8 cellular contexts compared by ENCODE assay signal in the genomic region with DNA sequence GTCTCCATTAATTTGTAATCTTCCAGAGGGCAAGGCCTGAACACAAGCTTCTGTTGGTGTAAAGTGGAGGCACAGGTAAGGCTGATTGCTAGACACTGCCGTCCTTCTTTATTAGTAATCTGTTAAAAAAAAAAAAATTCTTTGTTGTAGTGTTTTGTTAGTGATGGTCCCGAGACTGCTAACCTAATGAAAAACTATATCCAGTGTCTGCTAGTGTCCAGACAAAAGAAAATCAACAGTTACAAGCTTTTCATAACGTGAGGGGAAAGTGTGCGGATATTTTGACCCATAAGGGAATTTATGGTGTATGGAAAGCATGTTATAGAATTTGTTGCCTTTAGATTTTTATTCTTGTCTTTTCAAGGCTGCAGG. TPM values are rescaled to one million over a fixed set of nuclear protein-coding genes. Genes with fewer than 3 reads are reported as not detected.
A peak's percentile ranks its signal among the peaks of the same experiment; 100 is the strongest.
DNase-seq lines count a peak whose midpoint lies in the region; ATAC-seq and TF ChIP-seq lines count a peak whose summit lies in the region.

No MANE protein-coding gene starts in this region.

- ATAC-seq in DND-41 (ENCODE audit: insufficient read depth, low read depth) (no peak), PC-3 (no peak), GM19397 (IDR thresholded peaks at IDR 0.05; ENCODE audit: unreplicated experiment) (no peak), GM19035 (IDR thresholded peaks at IDR 0.05; ENCODE audit: unreplicated experiment) (no peak), HG02981 (IDR thresholded peaks at IDR 0.05; ENCODE audit: unreplicated experiment) (no peak)

- CTCF ChIA-PET in PC-3 (lab: Charles Lee), result no interaction called here

- H3K9me3 ChIP-seq in DND-41 (ENCODE audit: insufficient read depth, low read length, severe bottlenecking) (no peaks in the 10 kb centered on the region), PC-3 (ENCODE audit: low read length) (no peaks in the 10 kb centered on the region), parathyroid adenoma (ENCODE audit: control insufficient read depth, low read length) (no peaks in the 10 kb centered on the region)

- peak overlapping the region; percentile 69 for H3K4me2 ChIP-seq in DND-41 (ENCODE audit: insufficient read depth, low read length)
- H3K4me2 ChIP-seq in PC-3 (ENCODE audit: low read length), result peak overlapping the region; percentile 84
- peak overlapping the region; percentile 74 for H3K4me2 ChIP-seq in parathyroid adenoma (ENCODE audit: low read length)

- H3K9me2 ChIP-seq in PC-3 (replicated peaks; ENCODE audit: low read length), result no peaks in the 10 kb centered on the region

- H4K20me1 ChIP-seq in DND-41 (ENCODE audit: insufficient read depth, low read length) (peaks cover 4% of the 10 kb centered on the region; the same call in 1 of the 2 replicates), PC-3 (ENCODE audit: low read length) (no peaks in the 10 kb centered on the region)

- H3K4me1 ChIP-seq in DND-41 (ENCODE audit: insufficient read depth, low read length) (peaks cover 31% of the 10 kb centered on the region), PC-3 (ENCODE audit: insufficient read depth, low read length) (peaks cover 17% of the 10 kb centered on the region), parathyroid adenoma (peaks cover 14% of the 10 kb centered on the region)

- DNase-seq in DND-41 (no peak), PC-3 (no peak), epithelial cell of prostate (ENCODE audit: low read depth, low spot score) (no peak), NCI-H1105 treated with DMSO at 0.1 percent for 48 hours (lab: John Stamatoyannopoulos, UW) (no peak)

- peaks cover 34% of the 10 kb centered on the region for H3K27me3 ChIP-seq in DND-41 (ENCODE audit: insufficient read depth, low read length, poor library complexity)
- H3K27me3 ChIP-seq in PC-3 (ENCODE audit: low read length), result no peaks in the 10 kb centered on the region
- H3K27me3 ChIP-seq in parathyroid adenoma (ENCODE audit: control insufficient read depth, insufficient read depth, low read length), result no peaks in the 10 kb centered on the region

- intact Hi-C loops in PC-3 (cut with micrococcal nuclease), result loop anchor here (1.0 kb wide), 1 partner anchor 308 kb away; no protein-coding TSS in a partner anchor

- H3K9ac ChIP-seq in DND-41 (ENCODE audit: low read depth, low read length) (peak overlapping the region; percentile 66; the same call in 1 of the 2 replicates), PC-3 (ENCODE audit: low read length) (peak overlapping the region; percentile 95), parathyroid adenoma (peak overlapping the region; percentile 81)

- H3K27ac ChIP-seq in DND-41 (ENCODE audit: low read length) (no peak overlapping the region; the same call in 1 of the 2 replicates), PC-3 (ENCODE audit: low read length) (peak overlapping the region; percentile 96), epithelial cell of prostate (peak overlapping the region; percentile 97), parathyroid adenoma (peak overlapping the region; percentile 99)

- H3K36me3 ChIP-seq in DND-41 (ENCODE audit: insufficient read depth, low read length) (no peaks in the 10 kb centered on the region), PC-3 (ENCODE audit: low read depth, low read length) (no peaks in the 10 kb centered on the region), parathyroid adenoma (ENCODE audit: control insufficient read depth, insufficient read depth, low read length) (no peaks in the 10 kb centered on the region)

- TF ChIP-seq CTCF in DND-41 (IDR thresholded peaks at IDR 0.05; ENCODE audit: borderline replicate concordance, extremely low read depth, low read length, poor library complexity, severe bottlenecking) (no peak), PC-3 (conservative IDR thresholded peaks at IDR 0.05; ENCODE audit: low read depth, low read length) (no peak), parathyroid adenoma (IDR thresholded peaks at IDR 0.05) (no peak)

- H3F3A ChIP-seq in PC-3 (ENCODE audit: low read length, unreplicated experiment), result no peaks in the 10 kb centered on the region

- POLR2A ChIA-PET in PC-3 (lab: Charles Lee; ENCODE audit: unreplicated experiment), result interaction anchor here (0.7 kb wide), 1 partner anchor 991 kb away, joined by 3 read pairs; no protein-coding TSS in a partner anchor

- no TSS peak for BruUV-seq in PC-3 (replicated peaks; lab: Mats Ljungman, UMichigan)

- no peaks in the 10 kb centered on the region for H3K79me2 ChIP-seq in DND-41 (ENCODE audit: insufficient read depth, low read length)
- H3K79me2 ChIP-seq in PC-3 (ENCODE audit: low read length), result peaks cover 14% of the 10 kb centered on the region
- no peaks in the 10 kb centered on the region for H3K79me2 ChIP-seq in parathyroid adenoma

- H3K4me3 ChIP-seq in DND-41 (ENCODE audit: low read depth in 1 of 2, low read length in 2 of 2) (peak overlapping the region in 1 of 2 experiments; percentile 76; a peak in 1 of 4 replicates), PC-3 (ENCODE audit: low read length) (peak overlapping the region; percentile 88), parathyroid adenoma (ENCODE audit: low read depth, low read length) (peak overlapping the region; percentile 96)

- H2AFZ ChIP-seq in DND-41 (ENCODE audit: low read depth, low read length), result no peak overlapping the region
- H2AFZ ChIP-seq in PC-3 (ENCODE audit: low read length), result peak overlapping the region; percentile 86
- H2AFZ ChIP-seq in parathyroid adenoma, result peak overlapping the region; percentile 95

RNA-seq across cellular contexts. Expression of a gene that starts 4.2 kb away (rescaled TPM):
- total RNA-seq in PC-3 (2014; rRNA removed), result 6.6 and 10.0 TPM in 2 replicates
